Comparison of ENCODE assay signal across 8 cellular contexts in genomic region chr2:218291934-218292699, GRCh38. TPM values are rescaled to one million over a fixed set of nuclear protein-coding genes. Genes with fewer than 3 reads are reported as not detected.
DNase-seq lines count a peak whose midpoint lies in the region; ATAC-seq and TF ChIP-seq lines count a peak whose summit lies in the region.

Gene TMBIM1, minus strand, starts transcription at chr2:218292503. Its CDS starts 10,362 bp downstream, at chr2:218282141.

- no peaks in the 10 kb centered on the region for H3K9me3 Mint-ChIP-seq in activated naive CD4-positive, alpha-beta T cell treated with anti-CD3 and anti-CD28 coated beads, Interleukin-2, amount 50 U/mL, for 72 hours

- intact Hi-C loops in head of caudate nucleus (cut with DNase I), result loop anchor here (5.0 kb wide), 1 partner anchor 110 kb away; no protein-coding TSS in a partner anchor

- H3K9ac ChIP-seq in parathyroid adenoma, result peak within 1 kb of the TSS; percentile 65

- H3K4me1 ChIP-seq in SJSA1 (replicated peaks) (peaks cover 32% of the 10 kb centered on the region), parathyroid adenoma (peaks cover 38% of the 10 kb centered on the region), tibial nerve (peaks cover 0 to 63% (median 41%) of the 10 kb centered on the region in 4 donors)

- H3K9me3 ChIP-seq in SJSA1 (replicated peaks), result no peaks in the 10 kb centered on the region
- no peaks in the 10 kb centered on the region for H3K9me3 ChIP-seq in parathyroid adenoma (ENCODE audit: control insufficient read depth, low read length)
- no peaks in the 10 kb centered on the region for H3K9me3 ChIP-seq in tibial nerve

- TF ChIP-seq EP300 in tibial nerve (IDR thresholded peaks at IDR 0.05), result peak in 1 of 2 donors; percentile 95

- no peaks in the 10 kb centered on the region for H3K36me3 Mint-ChIP-seq in activated naive CD4-positive, alpha-beta T cell treated with anti-CD3 and anti-CD28 coated beads, Interleukin-2, amount 50 U/mL, for 72 hours

- peaks cover 14% of the 10 kb centered on the region for H3K79me2 ChIP-seq in parathyroid adenoma

- H3K27ac Mint-ChIP-seq in activated naive CD4-positive, alpha-beta T cell treated with anti-CD3 and anti-CD28 coated beads, Interleukin-2, amount 50 U/mL, for 72 hours, result peak within 1 kb of the TSS; percentile 92 to 93

- H3K4me2 ChIP-seq in parathyroid adenoma (ENCODE audit: low read length), result peak within 1 kb of the TSS; percentile 85

- H3K4me3 ChIP-seq in SJSA1 (peak within 1 kb of the TSS; percentile 84), parathyroid adenoma (ENCODE audit: low read depth, low read length) (peak within 1 kb of the TSS; percentile 94), tibial nerve (peak within 1 kb of the TSS; percentile 83 to 99 (median 94))

- H3K36me3 ChIP-seq in SJSA1, result no peaks in the 10 kb centered on the region
- no peaks in the 10 kb centered on the region for H3K36me3 ChIP-seq in parathyroid adenoma (ENCODE audit: control insufficient read depth, insufficient read depth, low read length)
- H3K36me3 ChIP-seq in tibial nerve, result peaks cover 0 to 3% (median 0%) of the 10 kb centered on the region in 3 donors

- DNase-seq in Ammon's horn (ENCODE audit: low spot score), result peak; percentile 72
- peak; percentile 65 to 74 for DNase-seq in SJSA1 (ENCODE audit: low read depth in 1 of 2, low spot score in 2 of 2)
- peak; percentile 86 to 91 for DNase-seq in activated naive CD4-positive, alpha-beta T cell treated with anti-CD3 and anti-CD28 coated beads, Interleukin-2, amount 50 U/mL, for 72 hours (ENCODE audit: low spot score in 2 of 2)
- DNase-seq in head of caudate nucleus, result peak in 41 of 42 donors; percentile 39 to 86 (median 73)
- peak; percentile 74 to 75 for DNase-seq in tibial nerve (ENCODE audit: low spot score in 2 of 2)

- 0% methylated on average over 31 to 36 of the region's 62 CpGs for WGBS in tibial nerve, 2 donors

- peak; percentile 84 to 96 for TF ChIP-seq POLR2A in tibial nerve (IDR thresholded peaks at IDR 0.05)

- TF ChIP-seq CTCF in parathyroid adenoma (IDR thresholded peaks at IDR 0.05) (peak; percentile 60), tibial nerve (IDR thresholded peaks at IDR 0.05) (peak; percentile 91 to 99 (median 97))

- ATAC-seq in GM19043 (IDR thresholded peaks at IDR 0.05; ENCODE audit: low read depth, unreplicated experiment) (peak; percentile 54), HG03280 (IDR thresholded peaks at IDR 0.05; ENCODE audit: unreplicated experiment) (peak; percentile 91)
- peak; percentile 90 to 92 for ATAC-seq in activated naive CD4-positive, alpha-beta T cell treated with anti-CD3 and anti-CD28 coated beads, Interleukin-2, amount 50 U/mL, for 72 hours

- peak within 1 kb of the TSS; percentile 79 for H2AFZ ChIP-seq in parathyroid adenoma

- H3K27ac ChIP-seq in SJSA1 (peak within 1 kb of the TSS; percentile 57), parathyroid adenoma (peak within 1 kb of the TSS; percentile 82), tibial nerve (peak within 1 kb of the TSS; percentile 97 to 100 (median 100))

- H3K27me3 ChIP-seq in SJSA1 (replicated peaks), result no peaks in the 10 kb centered on the region
- no peaks in the 10 kb centered on the region for H3K27me3 ChIP-seq in parathyroid adenoma (ENCODE audit: control insufficient read depth, insufficient read depth, low read length)
- H3K27me3 ChIP-seq in tibial nerve, result no peaks in the 10 kb centered on the region

RNA-seq across cellular contexts. Expression of gene TMBIM1, which starts in this region (rescaled TPM):
- total RNA-seq in SJSA1 (2014; rRNA removed; shearing (Covaris generic)), result 76.0 and 86.5 TPM in 2 replicates
- 10 to 100 TPM; 46.1 to 47.5 TPM for total RNA-seq in activated naive CD4-positive, alpha-beta T cell treated with anti-CD3 and anti-CD28 coated beads, Interleukin-2, amount 50 U/mL, for 72 hours
- 100 to 1,000 TPM; 183 to 282 (median 202) TPM for total RNA-seq in tibial nerve

Comparison
In these comparisons a context has a peak if more than half of its experiments do, and no peak if none do; other contexts are left out.
1. Peak in every context shown above with its lines: DNase-seq, ATAC-seq, H3K4me3 ChIP-seq and H3K27ac ChIP-seq.